8 cellular contexts compared by ENCODE assay signal in the genomic region with DNA sequence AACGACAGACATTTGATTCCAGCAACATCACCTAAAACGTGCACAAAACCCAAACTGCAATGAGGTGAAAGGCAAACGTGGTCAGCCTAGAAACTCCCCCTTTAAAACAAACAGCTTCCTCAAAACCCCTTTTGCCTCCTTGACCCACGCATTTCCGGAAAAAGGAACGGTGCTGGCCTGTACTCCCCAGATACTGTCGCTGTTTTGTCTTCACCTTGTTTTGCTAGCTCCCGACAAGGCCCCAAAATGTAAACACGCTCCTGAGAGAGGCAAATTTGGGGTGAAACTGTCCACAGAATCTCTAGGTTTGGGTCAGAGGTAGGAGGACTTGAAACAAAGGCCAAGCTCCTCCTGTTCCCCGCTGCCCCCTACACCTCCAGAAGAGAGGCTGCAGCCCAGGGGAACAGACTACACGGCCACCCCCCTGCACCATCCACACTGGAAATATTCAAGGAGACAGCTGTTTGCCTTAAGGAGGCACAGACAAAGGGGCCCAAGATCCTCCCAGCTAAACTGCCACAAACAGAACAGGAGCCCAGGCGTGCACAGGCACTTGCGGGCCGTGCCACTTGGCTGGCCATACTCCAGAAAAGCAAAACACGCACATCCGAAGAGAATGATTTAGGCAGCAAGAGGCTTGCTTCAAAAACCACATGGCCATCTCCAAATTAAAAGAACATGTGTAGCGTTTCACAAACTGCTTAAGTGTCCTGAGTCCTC.
DNase-seq lines count a peak whose midpoint lies in the region; ATAC-seq and TF ChIP-seq lines count a peak whose summit lies in the region.

No MANE protein-coding gene starts in this region.

- H3K27ac ChIP-seq in KMS-11 = no peak overlapping the region
- peak overlapping the region; percentile 94 for H3K27ac ChIP-seq in left ventricle myocardium inferior (replicated peaks)

- CTCF ChIA-PET in activated CD8-positive, alpha-beta T cell treated with anti-CD3 and anti-CD28 coated beads, Interleukin-2, amount 10 ng/mL, durations not matched to agents 7 days and 5 days (lab: Charles Lee) = interaction anchor here (0.9 to 1.7 kb wide), 3 partner anchors 40 to 44 kb away, joined by 3 to 5 read pairs (median 3); no protein-coding TSS in a partner anchor

- H3K27me3 Mint-ChIP-seq in activated CD8-positive, alpha-beta T cell treated with anti-CD3 and anti-CD28 coated beads, Interleukin-2, amount 10 ng/mL, durations not matched to agents 7 days and 5 days (ENCODE audit: low read depth) = no peaks in the 10 kb centered on the region

- H3K36me3 ChIP-seq in KMS-11 (ENCODE audit: insufficient read depth) = no peaks in the 10 kb centered on the region
- no peaks in the 10 kb centered on the region for H3K36me3 ChIP-seq in left ventricle myocardium inferior

- intact Hi-C loops in left ventricle myocardium inferior (cut with micrococcal nuclease) = no loop called here

- peak overlapping the region; percentile 47; the same call in 1 of the 2 replicates for H2AFZ ChIP-seq in KMS-11 (ENCODE audit: low read depth)

- peaks cover 2% of the 10 kb centered on the region for H3K36me3 Mint-ChIP-seq in activated CD8-positive, alpha-beta T cell treated with anti-CD3 and anti-CD28 coated beads, Interleukin-2, amount 10 ng/mL, durations not matched to agents 7 days and 5 days (ENCODE audit: low read depth)

- H3K9ac ChIP-seq in KMS-11 = peak overlapping the region; percentile 16; the same call in 1 of the 2 replicates

- TF ChIP-seq CTCF in KMS-11 (conservative IDR thresholded peaks at IDR 0.05; ENCODE audit: low read depth, low read length) (no peak), left ventricle myocardium inferior (IDR thresholded peaks at IDR 0.05; ENCODE audit: borderline replicate concordance) (no peak), retinal pigment epithelial cell (conservative IDR thresholded peaks at IDR 0.05; ENCODE audit: low read depth, low read length) (peak; percentile 11)

- no peaks in the 10 kb centered on the region for H3K9me3 Mint-ChIP-seq in activated CD8-positive, alpha-beta T cell treated with anti-CD3 and anti-CD28 coated beads, Interleukin-2, amount 10 ng/mL, durations not matched to agents 7 days and 5 days (ENCODE audit: insufficient read depth)

- H3K4me1 Mint-ChIP-seq in activated CD8-positive, alpha-beta T cell treated with anti-CD3 and anti-CD28 coated beads, Interleukin-2, amount 10 ng/mL, durations not matched to agents 7 days and 5 days (ENCODE audit: low read depth) = peaks cover 45% of the 10 kb centered on the region

- H3K4me3 ChIP-seq in KMS-11 (IDR thresholded peaks at IDR 0.05; ENCODE audit: insufficient read depth, low read depth, low read length) (no peak overlapping the region), left ventricle myocardium inferior (peak overlapping the region; percentile 88), retinal pigment epithelial cell (ENCODE audit: low read length) (peak overlapping the region; percentile 53)

- H3K79me2 ChIP-seq in KMS-11 (ENCODE audit: insufficient read depth, low read depth) = peaks cover 24% of the 10 kb centered on the region; the same call in 1 of the 2 replicates

- H3K4me1 ChIP-seq in KMS-11 (ENCODE audit: low read depth, poor library complexity, severe bottlenecking) (peaks cover 17% of the 10 kb centered on the region), left ventricle myocardium inferior (peaks cover 63% of the 10 kb centered on the region)

- H3K27me3 ChIP-seq in KMS-11 (ENCODE audit: insufficient read depth, low read depth) (no peaks in the 10 kb centered on the region), left ventricle myocardium inferior (ENCODE audit: low read depth) (no peaks in the 10 kb centered on the region)

- peak; percentile 9 for ATAC-seq in activated CD8-positive, alpha-beta T cell treated with anti-CD3 and anti-CD28 coated beads, Interleukin-2, amount 10 ng/mL, durations not matched to agents 7 days and 5 days
- ATAC-seq in HG03108 (IDR thresholded peaks at IDR 0.05; ENCODE audit: unreplicated experiment) = no peak

- no peaks in the 10 kb centered on the region for H3K9me3 ChIP-seq in left ventricle myocardium inferior (replicated peaks)

- H3K27ac Mint-ChIP-seq in activated CD8-positive, alpha-beta T cell treated with anti-CD3 and anti-CD28 coated beads, Interleukin-2, amount 10 ng/mL, durations not matched to agents 7 days and 5 days = peak overlapping the region; percentile 58

- peak overlapping the region; percentile 88 for H3K4me3 Mint-ChIP-seq in activated CD8-positive, alpha-beta T cell treated with anti-CD3 and anti-CD28 coated beads, Interleukin-2, amount 10 ng/mL, durations not matched to agents 7 days and 5 days

- H4K20me1 ChIP-seq in KMS-11 (ENCODE audit: insufficient read depth) = no peaks in the 10 kb centered on the region

- POLR2A ChIA-PET in activated CD8-positive, alpha-beta T cell treated with anti-CD3 and anti-CD28 coated beads, Interleukin-2, amount 10 ng/mL, durations not matched to agents 7 days and 5 days (lab: Charles Lee) = interaction anchor here (1.1 kb wide), 1 partner anchor 18 kb away, joined by 6 read pairs; no protein-coding TSS in a partner anchor

- peak overlapping the region; percentile 64; the same call in 1 of the 2 replicates for H3K4me2 ChIP-seq in KMS-11

- DNase-seq in ELR (ENCODE audit: low read depth) (peak; percentile 41), left ventricle myocardium inferior (no peak), retinal pigment epithelial cell (ENCODE audit: low read depth) (no peak), NCI-H345 treated with DMSO at 0.1 percent for 48 hours (lab: John Stamatoyannopoulos, UW; ENCODE audit: unreplicated experiment) (no peak), mesenteric fat pad (ENCODE audit: low spot score) (no peak)
- no peak for DNase-seq in activated CD8-positive, alpha-beta T cell treated with anti-CD3 and anti-CD28 coated beads, Interleukin-2, amount 10 ng/mL, durations not matched to agents 7 days and 5 days
